In genomic region chr1:155000475-155000724, GRCh38 we compare ENCODE assay signal across 8 cellular contexts. TPM values are rescaled to one million over a fixed set of nuclear protein-coding genes. Genes with fewer than 3 reads are reported as not detected.
DNase-seq lines count a peak whose midpoint lies in the region; ATAC-seq, FAIRE-seq and TF ChIP-seq lines count a peak whose summit lies in the region.

No MANE protein-coding gene starts in this region.

- peak overlapping the region; percentile 84 for H3K4me3 ChIP-seq in iPS-18c (ENCODE audit: insufficient read depth, low read depth, low read length)

- no peaks in the 10 kb centered on the region for H3K9me3 Mint-ChIP-seq in activated naive CD4-positive, alpha-beta T cell treated with anti-CD3 and anti-CD28 coated beads, Interleukin-2, amount 50 U/mL, for 72 hours
- no peaks in the 10 kb centered on the region for H3K9me3 Mint-ChIP-seq in stimulated activated naive CD8-positive, alpha-beta T cell treated with anti-CD3 and anti-CD28 coated beads, Interleukin-15, amount 100 ng/mL, for 72 hours

- H3K4me1 Mint-ChIP-seq in stimulated activated naive CD8-positive, alpha-beta T cell treated with anti-CD3 and anti-CD28 coated beads, Interleukin-15, amount 100 ng/mL, for 72 hours, result peaks cover 55% of the 10 kb centered on the region

- peaks cover 29% of the 10 kb centered on the region for H3K27me3 Mint-ChIP-seq in stimulated activated naive CD8-positive, alpha-beta T cell treated with anti-CD3 and anti-CD28 coated beads, Interleukin-15, amount 100 ng/mL, for 72 hours

- peaks cover 2% of the 10 kb centered on the region for H3K9me3 ChIP-seq in iPS-18c (ENCODE audit: control insufficient read depth, insufficient read depth, low read length)

- no peak for FAIRE-seq in H54 (lab: Jason Lieb, UNC)

- DNase-seq in SHP77 treated with DMSO at 0.1 percent for 48 hours (lab: John Stamatoyannopoulos, UW) (peak; percentile 83), SHP77 (lab: John Stamatoyannopoulos, UW) (no peak), iPS-NIHi7 (ENCODE audit: extremely low spot score) (no peak), H54 (ENCODE audit: insufficient read length, low spot score) (no peak)
- DNase-seq in activated naive CD4-positive, alpha-beta T cell treated with anti-CD3 and anti-CD28 coated beads, Interleukin-2, amount 50 U/mL, for 72 hours (ENCODE audit: low spot score in 2 of 2), result peak in 1 of 2 donors; percentile 44
- peak in 1 of 2 donors; percentile 75 for DNase-seq in stimulated activated naive CD8-positive, alpha-beta T cell treated with anti-CD3 and anti-CD28 coated beads, Interleukin-15, amount 100 ng/mL, for 72 hours
- DNase-seq in effector CD4-positive, alpha-beta T cell, result no peak

- TF ChIP-seq POLR2A in H54 (IDR thresholded peaks at IDR 0.05; ENCODE audit: low read depth, low read length), result no peak

- peaks cover 10 to 16% of the 10 kb centered on the region in 2 donors for H3K36me3 Mint-ChIP-seq in activated naive CD4-positive, alpha-beta T cell treated with anti-CD3 and anti-CD28 coated beads, Interleukin-2, amount 50 U/mL, for 72 hours

- no peak for ATAC-seq in activated naive CD4-positive, alpha-beta T cell treated with anti-CD3 and anti-CD28 coated beads, Interleukin-2, amount 50 U/mL, for 72 hours
- ATAC-seq in stimulated activated naive CD8-positive, alpha-beta T cell treated with anti-CD3 and anti-CD28 coated beads, Interleukin-15, amount 100 ng/mL, for 72 hours, result no peak

- peak overlapping the region; percentile 89 to 93 for H3K4me3 Mint-ChIP-seq in stimulated activated naive CD8-positive, alpha-beta T cell treated with anti-CD3 and anti-CD28 coated beads, Interleukin-15, amount 100 ng/mL, for 72 hours

- H3K27ac Mint-ChIP-seq in activated naive CD4-positive, alpha-beta T cell treated with anti-CD3 and anti-CD28 coated beads, Interleukin-2, amount 50 U/mL, for 72 hours, result peak overlapping the region; percentile 73 to 92
- H3K27ac Mint-ChIP-seq in stimulated activated naive CD8-positive, alpha-beta T cell treated with anti-CD3 and anti-CD28 coated beads, Interleukin-15, amount 100 ng/mL, for 72 hours, result peak overlapping the region; percentile 94

RNA-seq across cellular contexts. Expression of gene ZBTB7B, which starts 2.2 kb away (rescaled TPM):
- total RNA-seq in activated naive CD4-positive, alpha-beta T cell treated with anti-CD3 and anti-CD28 coated beads, Interleukin-2, amount 50 U/mL, for 72 hours, result 100 to 1,000 TPM in 1 of 2 donors, 10 to 100 TPM in 1; 97.4 to 184 TPM

RNA-seq across cellular contexts. Expression of gene LENEP, which starts 7.0 kb away (rescaled TPM):
- total RNA-seq in activated naive CD4-positive, alpha-beta T cell treated with anti-CD3 and anti-CD28 coated beads, Interleukin-2, amount 50 U/mL, for 72 hours, result under 1 TPM; 0.66 to 0.68 TPM

RNA-seq across cellular contexts. Expression of gene FLAD1, which starts 17.3 kb away (rescaled TPM):
- total RNA-seq in activated naive CD4-positive, alpha-beta T cell treated with anti-CD3 and anti-CD28 coated beads, Interleukin-2, amount 50 U/mL, for 72 hours, result 10 to 100 TPM; 40.8 to 41.9 TPM

RNA-seq across cellular contexts. Expression of gene CKS1B, which starts 25.9 kb away (rescaled TPM):
- total RNA-seq in activated naive CD4-positive, alpha-beta T cell treated with anti-CD3 and anti-CD28 coated beads, Interleukin-2, amount 50 U/mL, for 72 hours, result 100 to 1,000 TPM; 202 to 308 TPM

RNA-seq across cellular contexts. Expression of gene SHC1, which starts 29.9 kb away (rescaled TPM):
- total RNA-seq in activated naive CD4-positive, alpha-beta T cell treated with anti-CD3 and anti-CD28 coated beads, Interleukin-2, amount 50 U/mL, for 72 hours, result 10 to 100 TPM; 50.3 to 76.2 TPM
